8 cellular contexts compared by ENCODE assay signal in the genomic region with DNA sequence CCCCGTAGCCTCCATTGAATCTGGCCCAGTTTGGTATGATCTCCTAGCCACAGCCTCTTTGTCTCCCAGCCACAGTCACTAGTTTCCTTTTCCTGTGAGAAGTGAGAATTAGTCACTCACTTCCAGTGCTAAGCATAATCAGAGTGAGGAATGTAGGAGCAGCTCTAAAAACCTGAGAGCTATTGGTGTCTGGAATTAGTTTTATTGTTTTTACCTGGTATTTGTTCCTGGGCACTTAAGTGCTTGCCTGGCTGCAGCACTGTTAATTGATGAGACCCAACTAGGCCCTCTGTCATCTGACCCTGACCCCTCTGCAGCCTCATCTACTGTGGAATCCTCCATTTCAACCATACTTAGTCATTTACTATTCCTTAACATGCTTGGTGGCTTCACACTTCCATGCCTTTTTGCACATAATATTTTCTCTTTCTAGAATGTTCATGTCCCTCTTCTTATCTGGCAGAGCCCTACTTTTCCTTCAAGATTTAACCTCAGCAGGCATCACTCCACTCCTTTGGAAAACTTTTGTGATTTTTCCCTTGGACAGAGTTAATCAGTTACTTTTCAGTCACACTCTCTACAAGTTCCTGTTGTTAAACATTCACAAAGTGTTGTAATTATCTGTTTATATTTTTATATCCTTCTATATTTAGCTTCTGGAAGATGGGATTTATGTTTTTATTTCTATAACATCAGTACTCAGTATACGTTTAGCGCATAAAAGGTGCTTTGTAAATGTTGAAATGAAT. TPM values are rescaled to one million over a fixed set of nuclear protein-coding genes. Genes with fewer than 3 reads are reported as not detected.
A peak's percentile ranks its signal among the peaks of the same experiment; 100 is the strongest.
DNase-seq lines count a peak whose midpoint lies in the region; ATAC-seq, FAIRE-seq and TF ChIP-seq lines count a peak whose summit lies in the region.
"Had no signal": no experiment of that assay in that cellular context is flagged by ENCODE, and none has a peak within 500 bp of the region (broad histone marks: within the 10 kb centered on the region; RNA-seq: fewer than 3 reads in every experiment).

No MANE protein-coding gene starts in this region.

- peak; percentile 89 for FAIRE-seq in endothelial cell of umbilical vein (lab: Jason Lieb, UNC)

- no peak overlapping the region for H2AFZ ChIP-seq in PC-9
- H2AFZ ChIP-seq in endothelial cell of umbilical vein (ENCODE audit: low read depth, low read length), result peak overlapping the region; percentile 53

- H3K36me3 ChIP-seq in PC-9 (ENCODE audit: low read depth) (no peaks in the 10 kb centered on the region), endothelial cell of umbilical vein (ENCODE audit: control insufficient read depth in 2 of 2, extremely low read depth in 1 of 2, insufficient read depth in 2 of 2, low read length in 2 of 2) (no peaks in the 10 kb centered on the region), psoas muscle (ENCODE audit: insufficient read depth in 1 of 2, low read depth in 1 of 2) (no peaks in the 10 kb centered on the region)

- no peaks in the 10 kb centered on the region for H3K9me3 ChIP-seq in PC-9 (ENCODE audit: insufficient read depth, low read depth)
- no peaks in the 10 kb centered on the region for H3K9me3 ChIP-seq in endothelial cell of umbilical vein (replicated peaks; ENCODE audit: control insufficient read depth, insufficient read depth, low read length)
- no peaks in the 10 kb centered on the region for H3K9me3 ChIP-seq in psoas muscle

- WGBS in psoas muscle, 3 donors, result 86 to 91% (median 90%) methylated on average over 3 of the region's 3 CpGs

- H3K4me1 ChIP-seq in PC-9 (replicated peaks; ENCODE audit: insufficient read depth), result peaks cover 22% of the 10 kb centered on the region
- H3K4me1 ChIP-seq in endothelial cell of umbilical vein (ENCODE audit: control insufficient read depth, extremely low read depth, insufficient read depth, low read length), result peaks cover 45% of the 10 kb centered on the region
- peaks cover 37% of the 10 kb centered on the region for H3K4me1 ChIP-seq in psoas muscle

- peak; percentile 46 for ATAC-seq in GM18511 (IDR thresholded peaks at IDR 0.05; ENCODE audit: unreplicated experiment)
- no peak for ATAC-seq in psoas muscle
- no peak for ATAC-seq in HG03521 (IDR thresholded peaks at IDR 0.05; ENCODE audit: unreplicated experiment)
- no peak for ATAC-seq in GM19397 (IDR thresholded peaks at IDR 0.05; ENCODE audit: unreplicated experiment)

- no peak for TF ChIP-seq POLR2A in endothelial cell of umbilical vein (IDR thresholded peaks at IDR 0.05; ENCODE audit: low read depth, low read length)

- no peak for TF ChIP-seq CTCF in PC-9 (conservative IDR thresholded peaks at IDR 0.05)
- no peak for TF ChIP-seq CTCF in endothelial cell of umbilical vein (IDR thresholded peaks at IDR 0.05; ENCODE audit: extremely low read depth in 1 of 2, insufficient read depth in 1 of 2, low read depth in 1 of 2, low read length in 2 of 2)
- no peak for TF ChIP-seq CTCF in psoas muscle (IDR thresholded peaks at IDR 0.05)

- POLR2A ChIA-PET in PC-9 (lab: Charles Lee; ENCODE audit: unreplicated experiment) (interaction anchor here (0.6 kb wide), 1 partner anchor 14 kb away, joined by 3 read pairs; no protein-coding TSS in a partner anchor), endothelial cell of umbilical vein (lab: Charles Lee) (no interaction called here)

- intact Hi-C loops in PC-9 (cut with micrococcal nuclease; ENCODE audit: unreplicated experiment) (no loop called here), endothelial cell of umbilical vein (cut with micrococcal nuclease) (loop anchor here (2.0 kb wide), 1 partner anchor 16 kb away; no protein-coding TSS in a partner anchor), psoas muscle (cut with DNase I) (loop anchor here in 1 of 2 donors (10.0 kb wide), 1 partner anchor 46 kb away; a partner anchor contains a TSS)

- no peaks in the 10 kb centered on the region for H3K9me2 ChIP-seq in PC-9 (ENCODE audit: insufficient read depth)

- peaks cover 4% of the 10 kb centered on the region for H4K20me1 ChIP-seq in PC-9 (ENCODE audit: insufficient read depth)
- H4K20me1 ChIP-seq in endothelial cell of umbilical vein (replicated peaks; ENCODE audit: control insufficient read depth, extremely low read depth, insufficient read depth, low read length), result no peaks in the 10 kb centered on the region

- CTCF ChIA-PET in PC-9 (lab: Charles Lee) (interaction anchor here (1.5 kb wide), 1 partner anchor 12 kb away, joined by 4 read pairs; no protein-coding TSS in a partner anchor), endothelial cell of umbilical vein (lab: Charles Lee) (interaction anchor here (0.7 to 1.8 kb wide), 9 partner anchors 8 to 103 kb away, joined by 3 to 13 read pairs (median 6); a partner anchor contains a TSS)

- dilution Hi-C loops in endothelial cell of umbilical vein (cut with MboI; ENCODE audit: extremely low pct_ligation_motif_present, low sequenced_read_pairs), result no loop called here

- H3K27me3 ChIP-seq in PC-9 (ENCODE audit: insufficient read depth, low read depth), result no peaks in the 10 kb centered on the region
- H3K27me3 ChIP-seq in endothelial cell of umbilical vein (ENCODE audit: control insufficient read depth in 2 of 2, insufficient read depth in 2 of 2, low read length in 2 of 2), result no peaks in the 10 kb centered on the region
- H3K27me3 ChIP-seq in psoas muscle (ENCODE audit: insufficient read depth in 3 of 3, low read length in 2 of 3), result no peaks in the 10 kb centered on the region

- no peak overlapping the region for H3K4me3 ChIP-seq in PC-9
- H3K4me3 ChIP-seq in endothelial cell of umbilical vein (replicated peaks in 1 of 3; ENCODE audit: insufficient read depth in 1 of 3, low read depth in 1 of 3, low read length in 3 of 3), result no peak overlapping the region
- H3K4me3 ChIP-seq in psoas muscle, result no peak overlapping the region

- peak overlapping the region; percentile 52 for H3K27ac ChIP-seq in PC-9
- H3K27ac ChIP-seq in endothelial cell of umbilical vein (ENCODE audit: insufficient read depth, low read depth, low read length), result peak overlapping the region; percentile 94
- H3K27ac ChIP-seq in psoas muscle, result peak overlapping the region; percentile 38

- H3K79me2 ChIP-seq in PC-9 (ENCODE audit: low read depth), result peaks cover 83% of the 10 kb centered on the region
- H3K79me2 ChIP-seq in endothelial cell of umbilical vein (ENCODE audit: control insufficient read depth, insufficient read depth, low read length), result peaks cover 38% of the 10 kb centered on the region

- H3K9ac ChIP-seq in endothelial cell of umbilical vein (replicated peaks; ENCODE audit: extremely low read depth, insufficient read depth, low read length), result peak overlapping the region; percentile 70

- peaks cover 13% of the 10 kb centered on the region; the same call in 1 of the 2 replicates for H3F3A ChIP-seq in PC-9 (ENCODE audit: insufficient read depth, low read depth)

- BruUV-seq in PC-9 (replicated peaks; lab: Mats Ljungman, UMichigan) (no TSS peak), endothelial cell of umbilical vein (replicated peaks; lab: Mats Ljungman, UMichigan) (no TSS peak)

- no peaks in the 10 kb centered on the region for H3K9me1 ChIP-seq in endothelial cell of umbilical vein (replicated peaks; ENCODE audit: control insufficient read depth, extremely low read depth, insufficient read depth, low read length)

- 0 out of 2 replicates have a peak overlapping the region, but pooled peaks have one; percentile 5 for H3K4me2 ChIP-seq in PC-9
- peak overlapping the region; percentile 48 for H3K4me2 ChIP-seq in endothelial cell of umbilical vein (ENCODE audit: insufficient read depth, low read length)

- DNase-seq in PC-9, result peak; percentile 17 to 59
- DNase-seq in endothelial cell of umbilical vein (ENCODE audit: low read depth, low spot score), result peak; percentile 82
- DNase-seq in psoas muscle, result no peak
- no peak for DNase-seq in T-helper 9 cell
- DNase-seq: activated effector memory CD4-positive, alpha-beta T cell treated with Interleukin-2 at 50 U/mL for 16 hours had no signal

TF ChIP-seq in endothelial cell of umbilical vein, 7 proteins besides CTCF, POLR2A, EP300 and RAD21:
- TF ChIP-seq FOS (IDR thresholded peaks at IDR 0.05; ENCODE audit: borderline replicate concordance, insufficient read depth, low read length), result peak; percentile 78
- TF ChIP-seq EZH2 (IDR thresholded peaks at IDR 0.05; ENCODE audit: borderline replicate concordance, low read depth, low read length, severe bottlenecking), result no peak
- peak; percentile 45 for TF ChIP-seq POLR2AphosphoS5 (IDR thresholded peaks at IDR 0.05; ENCODE audit: insufficient read depth, low read depth, low read length)
- no peak for TF ChIP-seq GATA2 (IDR thresholded peaks at IDR 0.05; ENCODE audit: insufficient read depth, insufficient read length, low read depth, low read length)
- peak; percentile 69 for TF ChIP-seq JUN (IDR thresholded peaks at IDR 0.05; ENCODE audit: borderline replicate concordance, insufficient read depth, insufficient read length, low read depth)

RNA-seq across cellular contexts. Expression of a gene that starts 48.8 kb away (rescaled TPM):
- 38.8 and 47.3 TPM in 2 replicates for total RNA-seq in PC-9 (2021)
- total RNA-seq in endothelial cell of umbilical vein, result 45.7 and 46.9 TPM in 2 replicates
- 19.3 and 21.3 TPM in 2 replicates for polyA plus RNA-seq in endothelial cell of umbilical vein
- polyA plus RNA-seq in endothelial cell of umbilical vein (2011; cell fraction: cytosol; rRNA removed), result 20.8 and 23.3 TPM in 2 replicates
- polyA plus RNA-seq in endothelial cell of umbilical vein (2011; cell fraction: nucleus; rRNA removed), result 113 and 128 TPM in 2 replicates
- 20.4 and 24.4 TPM in 2 replicates for polyA plus RNA-seq in endothelial cell of umbilical vein (2012)
- polyA minus RNA-seq in endothelial cell of umbilical vein, result 36.7 and 47.9 TPM in 2 replicates
- 40.5 TPM for polyA minus RNA-seq in endothelial cell of umbilical vein (2011; cell fraction: cytosol; rRNA and poly(A)+ RNA removed)
- polyA minus RNA-seq in endothelial cell of umbilical vein (2011; cell fraction: nucleus; rRNA and poly(A)+ RNA removed), result 69.0 and 87.8 TPM in 2 replicates
- 10 to 100 TPM in 3 of 4 donors, 1 to 10 TPM in 1; 8.5 to 12.1 (median 11.2) TPM for total RNA-seq in psoas muscle
- polyA plus RNA-seq in psoas muscle, result 10 to 100 TPM in 2 of 3 donors, 1 to 10 TPM in 1; 6.5 to 10.5 (median 10.1) TPM

Comparison
In these comparisons a context has a peak if more than half of its experiments do, and no peak if none do; other contexts are left out.
1. DNase-seq: peak in PC-9 (2 of 2) and endothelial cell of umbilical vein (single experiment); none in psoas muscle (0 of 2) and T-helper 9 cell (single experiment).
2. H3K27ac ChIP-seq: peak in every context shown above with its lines; median percentile 94 in endothelial cell of umbilical vein; 52 in PC-9; 38 in psoas muscle.